10 cellular contexts compared by ENCODE assay signal in genomic region chr7:117673367-117673766, GRCh38.
DNase-seq lines count a peak whose midpoint lies in the region; ATAC-seq and TF ChIP-seq lines count a peak whose summit lies in the region.
"Had no signal": no experiment of that assay in that cellular context is flagged by ENCODE, and none has a peak within 500 bp of the region (broad histone marks: within the 10 kb centered on the region; RNA-seq: fewer than 3 reads in every experiment).

No MANE protein-coding gene starts in this region.

- no peaks in the 10 kb centered on the region for H3K9me2 ChIP-seq in PC-9 (ENCODE audit: insufficient read depth)

- no peak overlapping the region for H3K4me3 Mint-ChIP-seq in activated CD8-positive, alpha-beta T cell treated with anti-CD3 and anti-CD28 coated beads for 36 hours

- H3K27ac Mint-ChIP-seq in activated CD8-positive, alpha-beta T cell treated with anti-CD3 and anti-CD28 coated beads for 36 hours, result no peak overlapping the region

- no peak for ATAC-seq in activated CD8-positive, alpha-beta T cell treated with anti-CD3 and anti-CD28 coated beads for 36 hours
- no peak for ATAC-seq in HG03460 (IDR thresholded peaks at IDR 0.05; ENCODE audit: unreplicated experiment)
- ATAC-seq: gastrocnemius medialis had no signal

- POLR2A ChIA-PET in activated CD8-positive, alpha-beta T cell treated with anti-CD3 and anti-CD28 coated beads for 36 hours (lab: Charles Lee), result no interaction called here
- POLR2A ChIA-PET in PC-9 (lab: Charles Lee; ENCODE audit: unreplicated experiment), result no interaction called here

- H2AFZ ChIP-seq in PC-9, result no peak overlapping the region

- H3K4me3 ChIP-seq in spleen (no peak overlapping the region), PC-9 (no peak overlapping the region)
- H3K4me3 ChIP-seq: gastrocnemius medialis had no signal

- H3K4me2 ChIP-seq in PC-9, result no peak overlapping the region

- no peaks in the 10 kb centered on the region for H3K36me3 ChIP-seq in spleen
- H3K36me3 ChIP-seq in PC-9 (ENCODE audit: low read depth), result no peaks in the 10 kb centered on the region
- H3K36me3 ChIP-seq: gastrocnemius medialis had no signal

- CTCF ChIA-PET in activated CD8-positive, alpha-beta T cell treated with anti-CD3 and anti-CD28 coated beads for 36 hours (lab: Charles Lee), result no interaction called here
- CTCF ChIA-PET in PC-9 (lab: Charles Lee), result interaction anchor here (1.3 kb wide), 1 partner anchor 214 kb away, joined by 5 read pairs; no protein-coding TSS in a partner anchor

- no peaks in the 10 kb centered on the region for H3K9me3 Mint-ChIP-seq in activated CD8-positive, alpha-beta T cell treated with anti-CD3 and anti-CD28 coated beads for 36 hours

- H3K4me1 ChIP-seq in spleen (no peaks in the 10 kb centered on the region), PC-9 (replicated peaks; ENCODE audit: insufficient read depth) (no peaks in the 10 kb centered on the region; the same call in 1 of the 2 replicates)
- H3K4me1 ChIP-seq: gastrocnemius medialis had no signal

- TF ChIP-seq CTCF in spleen (IDR thresholded peaks at IDR 0.05 in 8 of 11, conservative IDR thresholded peaks at IDR 0.05 in 3 of 11) (no peak), PC-9 (conservative IDR thresholded peaks at IDR 0.05) (no peak)
- no peak for TF ChIP-seq CTCF in activated CD8-positive, alpha-beta T cell treated with anti-CD3 and anti-CD28 coated beads for 36 hours (IDR thresholded peaks at IDR 0.05)

- no peaks in the 10 kb centered on the region for H4K20me1 ChIP-seq in PC-9 (ENCODE audit: insufficient read depth)

- H3K27ac ChIP-seq in caudate nucleus (ENCODE audit: low read depth, low read length) (peak overlapping the region; percentile 53), spleen (no peak overlapping the region), PC-9 (no peak overlapping the region)
- H3K27ac ChIP-seq: gastrocnemius medialis had no signal

- H3K27me3 ChIP-seq in spleen (replicated peaks in 1 of 7) (no peaks in the 10 kb centered on the region), PC-9 (ENCODE audit: insufficient read depth, low read depth) (no peaks in the 10 kb centered on the region)
- H3K27me3 ChIP-seq: gastrocnemius medialis had no signal

- 74 to 86% (median 79%) methylated on average over 14 of the region's 14 CpGs for WGBS in spleen, 5 donors

- H3K9me3 ChIP-seq in spleen, result no peaks in the 10 kb centered on the region
- H3K9me3 ChIP-seq in PC-9 (ENCODE audit: insufficient read depth, low read depth), result no peaks in the 10 kb centered on the region
- H3K9me3 ChIP-seq: gastrocnemius medialis had no signal

- peaks cover 1% of the 10 kb centered on the region for H3K27me3 Mint-ChIP-seq in activated CD8-positive, alpha-beta T cell treated with anti-CD3 and anti-CD28 coated beads for 36 hours

- no peaks in the 10 kb centered on the region for H3K79me2 ChIP-seq in PC-9 (ENCODE audit: low read depth)

- TF ChIP-seq POLR2A in spleen (IDR thresholded peaks at IDR 0.05), result no peak

- no peaks in the 10 kb centered on the region for H3K36me3 Mint-ChIP-seq in activated CD8-positive, alpha-beta T cell treated with anti-CD3 and anti-CD28 coated beads for 36 hours (ENCODE audit: low read depth)

- peak; percentile 58 for DNase-seq in M059J (ENCODE audit: low read depth)
- peak in 54 of 61 donors; percentile 4 to 76 (median 44) for DNase-seq in caudate nucleus (lab: John Stamatoyannopoulos, UW)
- DNase-seq in islet precursor cell, result peak; percentile 90
- peak; percentile 67 for DNase-seq in spleen
- DNase-seq in activated CD8-positive, alpha-beta T cell treated with anti-CD3 and anti-CD28 coated beads for 36 hours, result no peak
- DNase-seq in PC-9, result no peak
- no peak for DNase-seq in D341Med (ENCODE audit: low spot score)
- DNase-seq: gastrocnemius medialis; stimulated activated CD4-positive, alpha-beta T cell treated with anti-CD3 and anti-CD28 coated beads, Interleukin-12 subunit alpha, Interleukin-12 subunit beta, amount 100 ng/mL, for 4 hours had no signal

- H3F3A ChIP-seq in PC-9 (ENCODE audit: insufficient read depth, low read depth), result no peaks in the 10 kb centered on the region

- intact Hi-C loops in spleen (cut with DNase I; ENCODE audit: low total_unique reads) (no loop called here), PC-9 (cut with micrococcal nuclease; ENCODE audit: unreplicated experiment) (loop anchor here (5.0 kb wide), 1 partner anchor 271 kb away; no protein-coding TSS in a partner anchor)
- intact Hi-C loops in activated CD8-positive, alpha-beta T cell treated with anti-CD3 and anti-CD28 coated beads for 36 hours (cut with micrococcal nuclease), result no loop called here

- no TSS peak for BruUV-seq in PC-9 (replicated peaks; lab: Mats Ljungman, UMichigan)

- no peaks in the 10 kb centered on the region for H3K4me1 Mint-ChIP-seq in activated CD8-positive, alpha-beta T cell treated with anti-CD3 and anti-CD28 coated beads for 36 hours (ENCODE audit: low read depth)

Comparison
In these comparisons a context has a peak if more than half of its experiments do, and no peak if none do; other contexts are left out.
1. DNase-seq: peak in M059J (single experiment), caudate nucleus (54 of 61), islet precursor cell (single experiment) and spleen (single experiment); none in activated CD8-positive, alpha-beta T cell treated with anti-CD3 and anti-CD28 coated beads for 36 hours (single experiment), PC-9 (0 of 2) and D341Med (single experiment).